Comparison of ENCODE assay signal across 24 cellular contexts in the genomic region with DNA sequence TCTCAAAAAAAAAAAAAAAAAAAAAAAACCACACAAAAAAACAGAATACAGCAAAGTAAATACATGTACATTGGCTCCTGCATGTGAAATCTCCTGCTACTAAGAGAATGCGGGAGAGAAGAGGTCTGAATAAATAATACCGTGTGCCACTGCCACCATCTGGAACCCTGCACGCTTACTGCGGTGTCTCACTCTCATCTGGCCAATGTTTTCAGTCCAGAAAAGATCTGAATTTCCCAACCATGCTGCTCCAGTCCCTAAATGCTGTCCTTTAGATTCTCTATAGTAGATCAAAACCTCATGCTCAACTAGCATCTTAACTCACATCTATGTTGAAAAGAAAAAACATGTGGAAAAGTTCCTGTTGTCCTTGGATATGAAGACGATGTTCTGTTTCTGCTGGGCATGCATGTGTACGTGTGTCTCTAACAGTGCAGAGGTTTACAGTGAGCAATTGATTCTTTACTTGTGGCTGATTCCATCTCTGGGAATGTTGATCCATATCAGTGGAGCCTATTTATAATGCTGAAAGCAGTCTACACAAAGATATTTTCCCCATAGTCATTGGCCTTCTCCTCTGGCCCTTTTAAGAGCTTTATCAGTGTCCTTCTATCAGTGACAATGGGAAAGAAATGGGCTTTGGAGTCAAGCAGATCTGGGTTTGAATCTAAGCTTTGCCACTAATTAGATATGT.
"Had no signal": no experiment of that assay in that cellular context is flagged by ENCODE, and none has a peak within 500 bp of the region (broad histone marks: within the 10 kb centered on the region; RNA-seq: fewer than 3 reads in every experiment).

No MANE protein-coding gene starts in this region.

- H3K27ac ChIP-seq: ascending aorta, cardiac muscle cell, coronary artery, left ventricle myocardium inferior, right lobe of liver, skin epidermis, thyroid gland, upper lobe of right lung had no signal

- H3K9me3 ChIP-seq: ascending aorta, left ventricle myocardium inferior, right lobe of liver, thyroid gland, upper lobe of right lung had no signal

- H3K4me1 ChIP-seq: right lobe of liver, thyroid gland, upper lobe of right lung had no signal

- H3K4me3 ChIP-seq: ascending aorta, cardiac muscle cell, coronary artery, left ventricle myocardium inferior, lung, right lobe of liver, skin epidermis, thyroid gland, upper lobe of right lung had no signal

- DNase-seq: activated CD4-positive, alpha-beta memory T cell treated with anti-CD3 and anti-CD28 coated beads, Interleukin-2, amount 10 ng/mL, durations not matched to agents 7 days and 5 days; activated CD4-positive, alpha-beta T cell treated with anti-CD3 and anti-CD28 coated beads, Interleukin-2, amount 10 ng/mL, durations not matched to agents 24 days and 14 days; activated CD4-positive, CD25-positive, alpha-beta regulatory T cell treated with anti-CD3 and anti-CD28 coated beads, Interleukin-2, amount 50 U/mL, for 72 hours; activated CD8-positive, alpha-beta memory T cell treated with anti-CD3 and anti-CD28 coated beads, Interleukin-2, amount 50 U/mL, for 48 hours; activated gamma-delta T cell; activated naive CD4-positive, alpha-beta T cell treated with anti-CD3 and anti-CD28 coated beads, Interleukin-2, amount 10 ng/mL, durations not matched to agents 7 days and 5 days; activated naive CD8-positive, alpha-beta T cell treated with anti-CD3 and anti-CD28 coated beads, Interleukin-2, amount 10 ng/mL, durations not matched to agents 7 days and 5 days; activated T-cell treated with anti-CD3 and anti-CD28 coated beads, Interleukin-2, amount 50 U/mL, for 24 hours; glutamatergic neuron; left ventricle myocardium inferior; midbrain; natural killer cell; right lobe of liver; stimulated activated CD4-positive, alpha-beta T cell treated with anti-CD3 and anti-CD28 coated beads, Interleukin-12 subunit alpha, Interleukin-12 subunit beta, amount 100 ng/mL, for 4 hours; stimulated activated CD4-positive, alpha-beta T cell treated with anti-CD3 and anti-CD28 coated beads, Interleukin-4, amount 100 ng/mL, for 24 hours; stimulated activated naive CD8-positive, alpha-beta T cell treated with anti-CD3 and anti-CD28 coated beads, Interleukin-15, amount 100 ng/mL, for 72 hours; T-helper 17 cell; thyroid gland; upper lobe of right lung had no signal

- H3K27me3 ChIP-seq: ascending aorta, cardiac muscle cell, right lobe of liver, thyroid gland, upper lobe of right lung had no signal

- H3K36me3 ChIP-seq: ascending aorta, cardiac muscle cell, right lobe of liver, thyroid gland, upper lobe of right lung had no signal
